ENCODE assay signal across 20 cellular contexts in the genomic region with DNA sequence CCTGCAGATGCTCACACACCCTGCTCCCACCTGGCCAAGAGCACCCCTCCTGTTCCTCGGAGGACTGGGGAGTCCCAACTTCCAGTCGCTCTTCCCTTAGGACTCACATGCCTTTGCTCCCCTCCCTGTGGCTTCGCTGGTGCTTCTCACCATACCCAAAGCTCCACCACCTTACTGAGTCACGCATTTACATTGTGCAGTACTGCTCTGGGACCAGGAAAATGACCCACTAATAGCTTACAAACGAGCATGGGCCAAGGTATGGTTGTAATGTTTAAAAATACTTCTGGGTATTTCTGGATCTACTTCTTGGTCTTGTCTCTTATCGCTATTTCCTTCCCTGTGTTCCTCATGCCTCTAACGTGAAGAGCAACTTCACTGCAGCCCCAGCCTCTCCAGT. TPM values are rescaled to one million over a fixed set of nuclear protein-coding genes. Genes with fewer than 3 reads are reported as not detected.
DNase-seq lines count a peak whose midpoint lies in the region; ATAC-seq and TF ChIP-seq lines count a peak whose summit lies in the region.
"Had no signal": no experiment of that assay in that cellular context is flagged by ENCODE, and none has a peak within 500 bp of the region (broad histone marks: within the 10 kb centered on the region; RNA-seq: fewer than 3 reads in every experiment).

No MANE protein-coding gene starts in this region.

- H3K4me2 ChIP-seq in neuronal stem cell (ENCODE audit: insufficient read depth, low read length, poor library complexity, severe bottlenecking), result no peak overlapping the region
- H3K4me2 ChIP-seq: A549; BLaER1 treated with 17β-estradiol and CSF1 and Interleukin-3, amounts not matched to agents 10 nM and 100 nM had no signal

- peak overlapping the region in 4 of 10 donors; percentile 14 to 64 (median 37) for H3K27ac ChIP-seq in heart right ventricle
- H3K27ac ChIP-seq in neuronal stem cell (replicated peaks; ENCODE audit: low read length), result no peak overlapping the region
- H3K27ac ChIP-seq in upper lobe of right lung, result no peak overlapping the region
- no peak overlapping the region for H3K27ac ChIP-seq in body of pancreas
- H3K27ac ChIP-seq: A549; BLaER1 treated with 17β-estradiol and CSF1 and Interleukin-3, amounts not matched to agents 10 nM and 100 nM; Peyer's patch had no signal

- H3K18ac ChIP-seq in neuronal stem cell (ENCODE audit: low read length), result no peak overlapping the region

- no peak for TF ChIP-seq POLR2A in body of pancreas (IDR thresholded peaks at IDR 0.05)

- DNase-seq in chondrocyte (ENCODE audit: low spot score) (no peak), heart right ventricle (no peak), neuronal stem cell (ENCODE audit: low spot score) (no peak), upper lobe of right lung (no peak), pons (ENCODE audit: low spot score) (no peak), body of pancreas (no peak)
- DNase-seq: CD8-positive, alpha-beta T cell; DMS53; EL; H9; NCI-H1105; NCI-H1694; NCI-H2081 treated with DMSO at 0.1 percent for 48 hours; NK-92 treated with Interleukin-12 subunit alpha and Interleukin-12 subunit beta, amount 100 ng/mL, for 24 hours; Peyer's patch had no signal

- TF ChIP-seq CTCF in chondrocyte (IDR thresholded peaks at IDR 0.05) (no peak), heart right ventricle (IDR thresholded peaks at IDR 0.05) (no peak), upper lobe of right lung (IDR thresholded peaks at IDR 0.05) (no peak), body of pancreas (IDR thresholded peaks at IDR 0.05) (no peak)

- H2AK5ac ChIP-seq in neuronal stem cell (ENCODE audit: low read depth, low read length), result no peak overlapping the region

- H3K4me1 ChIP-seq in heart right ventricle (peaks cover 5 to 31% (median 19%) of the 10 kb centered on the region in 9 donors), neuronal stem cell (ENCODE audit: control insufficient read depth in 2 of 2, insufficient read depth in 1 of 2, low read depth in 1 of 2, low read length in 2 of 2) (peaks cover 0 to 12% of the 10 kb centered on the region in 2 donors), upper lobe of right lung (no peaks in the 10 kb centered on the region), body of pancreas (no peaks in the 10 kb centered on the region)
- H3K4me1 ChIP-seq: Peyer's patch had no signal

- no peak overlapping the region for H2BK5ac ChIP-seq in neuronal stem cell (ENCODE audit: low read length)

- no peak overlapping the region for H2AFZ ChIP-seq in neuronal stem cell (ENCODE audit: low read length)

- H3K4ac ChIP-seq in neuronal stem cell (ENCODE audit: low read length), result no peak overlapping the region

- H3K36me3 Mint-ChIP-seq in chondrocyte (ENCODE audit: low read depth), result peaks cover 7% of the 10 kb centered on the region

- H3K23ac ChIP-seq in neuronal stem cell (ENCODE audit: low read depth, low read length, poor library complexity), result no peak overlapping the region

- H3K79me1 ChIP-seq in neuronal stem cell (ENCODE audit: low read depth, low read length), result no peaks in the 10 kb centered on the region

- H2BK15ac ChIP-seq in neuronal stem cell (ENCODE audit: low read length), result no peak overlapping the region

- no peak overlapping the region for H3K9ac ChIP-seq in neuronal stem cell (ENCODE audit: low read depth, low read length, poor library complexity)
- H3K9ac ChIP-seq: BLaER1 treated with 17β-estradiol and CSF1 and Interleukin-3, amounts not matched to agents 10 nM and 100 nM had no signal

- H3K4me3 ChIP-seq in heart right ventricle (no peak overlapping the region), neuronal stem cell (ENCODE audit: low read length in 2 of 2) (no peak overlapping the region), upper lobe of right lung (no peak overlapping the region), body of pancreas (no peak overlapping the region)
- H3K4me3 ChIP-seq: A549; BLaER1 treated with 17β-estradiol and CSF1 and Interleukin-3, amounts not matched to agents 10 nM and 100 nM; GM12878; K562; Peyer's patch had no signal

- no peaks in the 10 kb centered on the region for H3K9me3 Mint-ChIP-seq in chondrocyte (ENCODE audit: low read depth)
- H3K9me3 Mint-ChIP-seq: CD8-positive, alpha-beta T cell; H9 had no signal

- no peak overlapping the region for H2BK12ac ChIP-seq in neuronal stem cell (ENCODE audit: low read length)

- WGBS in heart right ventricle, 2 donors, result 59 to 63% methylated on average over 7 of the region's 7 CpGs
- WGBS in neuronal stem cell (ENCODE audit: extremely low coverage in 2 of 2, insufficient read length in 2 of 2, insufficient replicate concordance in 1 of 2), 2 donors, result no CpG with 5 or more reads among the region's 7 CpGs
- WGBS in body of pancreas, 2 donors, result 76% methylated on average over 7 of the region's 7 CpGs

- peak overlapping the region; percentile 9 for H3K14ac ChIP-seq in neuronal stem cell (ENCODE audit: low read length)

- H4K8ac ChIP-seq in neuronal stem cell (ENCODE audit: low read depth, low read length), result no peak overlapping the region

- H3K27me3 Mint-ChIP-seq in chondrocyte (ENCODE audit: low read depth), result no peaks in the 10 kb centered on the region

- peaks cover 0 to 10% (median 0%) of the 10 kb centered on the region in 9 donors for H3K36me3 ChIP-seq in heart right ventricle
- H3K36me3 ChIP-seq in neuronal stem cell (replicated peaks in 1 of 2; ENCODE audit: control insufficient read depth in 2 of 2, insufficient read depth in 2 of 2, low read length in 2 of 2), result peaks cover 7 to 8% of the 10 kb centered on the region in 2 donors
- no peaks in the 10 kb centered on the region for H3K36me3 ChIP-seq in upper lobe of right lung
- no peaks in the 10 kb centered on the region for H3K36me3 ChIP-seq in body of pancreas (replicated peaks in 1 of 2; ENCODE audit: insufficient read depth in 1 of 2, low read depth in 2 of 2)
- H3K36me3 ChIP-seq: BLaER1 treated with 17β-estradiol and CSF1 and Interleukin-3, amounts not matched to agents 10 nM and 100 nM; Peyer's patch had no signal

- peaks cover 47% of the 10 kb centered on the region for H3K4me1 Mint-ChIP-seq in chondrocyte (ENCODE audit: low read depth)

- H3K9me3 ChIP-seq in heart right ventricle (no peaks in the 10 kb centered on the region), neuronal stem cell (replicated peaks in 1 of 2; ENCODE audit: control insufficient read depth in 2 of 2, insufficient read depth in 1 of 2, low read depth in 1 of 2, low read length in 2 of 2) (peaks cover 0 to 2% of the 10 kb centered on the region in 2 donors), upper lobe of right lung (no peaks in the 10 kb centered on the region), body of pancreas (no peaks in the 10 kb centered on the region)
- H3K9me3 ChIP-seq: A549; BLaER1 treated with 17β-estradiol and CSF1 and Interleukin-3, amounts not matched to agents 10 nM and 100 nM; Peyer's patch had no signal

- no peak overlapping the region for H2BK120ac ChIP-seq in neuronal stem cell (ENCODE audit: low read depth, low read length)

- peak overlapping the region; percentile 79 for H3K27ac Mint-ChIP-seq in chondrocyte (ENCODE audit: unreplicated experiment)
- H3K27ac Mint-ChIP-seq: CD8-positive, alpha-beta T cell had no signal

- intact Hi-C loops in heart right ventricle (cut with DNase I) (loop anchor here in 1 of 10 donors (10.0 kb wide), 1 partner anchor 164 kb away; the partner anchor contains the start of gene TEKT3), upper lobe of right lung (cut with DNase I) (no loop called here), body of pancreas (cut with DNase I) (loop anchor here (10.0 kb wide), 1 partner anchor 254 kb away; no protein-coding TSS in a partner anchor)

- ATAC-seq in heart right ventricle (peak; percentile 10 to 79 (median 66)), upper lobe of right lung (peak; percentile 14), HG03135 (IDR thresholded peaks at IDR 0.05; ENCODE audit: unreplicated experiment) (no peak), body of pancreas (no peak)
- ATAC-seq: A549; CD8-positive, alpha-beta T cell; GM12878; K562 had no signal

- H4K91ac ChIP-seq in neuronal stem cell (ENCODE audit: low read depth, low read length, poor library complexity), result no peak overlapping the region

- no peak overlapping the region for H3K4me3 Mint-ChIP-seq in chondrocyte (ENCODE audit: unreplicated experiment)
- H3K4me3 Mint-ChIP-seq: CD8-positive, alpha-beta T cell; H9 had no signal

- H3K27me3 ChIP-seq in heart right ventricle (no peaks in the 10 kb centered on the region), neuronal stem cell (ENCODE audit: control insufficient read depth in 3 of 3, insufficient read depth in 3 of 3, low read depth in 1 of 3, low read length in 3 of 3) (no peaks in the 10 kb centered on the region), upper lobe of right lung (no peaks in the 10 kb centered on the region), body of pancreas (no peaks in the 10 kb centered on the region)
- H3K27me3 ChIP-seq: BLaER1 treated with 17β-estradiol and CSF1 and Interleukin-3, amounts not matched to agents 10 nM and 100 nM; Peyer's patch had no signal

RNA-seq across cellular contexts. Expression of gene CDRT4, which starts 41.0 kb away (rescaled TPM):
- 6.2 to 9.1 TPM (median 7.1 TPM) in 3 replicates for total RNA-seq in chondrocyte
- total RNA-seq in heart right ventricle, result 1 to 10 TPM in 4 of 10 donors, under 1 TPM in 4, not detected in 2; 0.53 to 4.1 (median 0.92) TPM
- 1 to 10 TPM in 1 of 2 donors, under 1 TPM in 1; 0.45 to 4.2 TPM for polyA plus RNA-seq in heart right ventricle
- 10.4 TPM for polyA plus RNA-seq in neuronal stem cell (2013, experiment 1 of 2)
- 12.6 TPM for polyA plus RNA-seq in neuronal stem cell (2013, experiment 2 of 2)
- 9.0 TPM for total RNA-seq in upper lobe of right lung
- total RNA-seq in body of pancreas, result 10 to 100 TPM in 1 of 2 donors, 1 to 10 TPM in 1; 2.3 to 48.1 TPM

RNA-seq across cellular contexts. Expression of gene TVP23C, which starts 54.8 kb away (rescaled TPM):
- total RNA-seq in chondrocyte, result 21.5 to 33.7 TPM (median 22.2 TPM) in 3 replicates
- 1 to 10 TPM; 2.5 to 8.2 (median 5.0) TPM for total RNA-seq in heart right ventricle
- 1 to 10 TPM; 2.0 to 5.3 TPM for polyA plus RNA-seq in heart right ventricle
- polyA plus RNA-seq in neuronal stem cell (2013, experiment 1 of 2), result 3.4 TPM
- polyA plus RNA-seq in neuronal stem cell (2013, experiment 2 of 2), result 4.6 TPM
- 18.4 TPM for total RNA-seq in upper lobe of right lung
- 10 to 100 TPM; 31.4 to 53.7 TPM for total RNA-seq in body of pancreas

Comparison
In these comparisons a context has a peak if more than half of its experiments do, and no peak if none do; other contexts are left out.
1. ATAC-seq: peak in heart right ventricle (8 of 8) and upper lobe of right lung (single experiment); none in HG03135 (single experiment) and body of pancreas (single experiment).